Comparison of ENCODE assay signal across 10 cellular contexts in genomic region chr17:549197-550040, GRCh38.
A peak's percentile ranks its signal among the peaks of the same experiment; 100 is the strongest.
DNase-seq lines count a peak whose midpoint lies in the region; ATAC-seq, FAIRE-seq and TF ChIP-seq lines count a peak whose summit lies in the region.
"Had no signal": no experiment of that assay in that cellular context is flagged by ENCODE, and none has a peak within 500 bp of the region (broad histone marks: within the 10 kb centered on the region; RNA-seq: fewer than 3 reads in every experiment).

No MANE protein-coding gene starts in this region.

- H3K9ac ChIP-seq in IMR-90 (ENCODE audit: low read depth, low read length) = peak overlapping the region; percentile 26

- H2BK5ac ChIP-seq in IMR-90 (ENCODE audit: low read depth, low read length, poor library complexity, severe bottlenecking) = peak overlapping the region; percentile 74

- peak overlapping the region; percentile 61; the same call in 1 of the 2 replicates for H4K5ac ChIP-seq in IMR-90 (ENCODE audit: low read depth, low read length)

- ATAC-seq in IMR-90 (ENCODE audit: low read depth) (peak; percentile 94), pancreas (no peak), GM18907 (IDR thresholded peaks at IDR 0.05; ENCODE audit: unreplicated experiment) (no peak), HG02840 (IDR thresholded peaks at IDR 0.05; ENCODE audit: low FRiP score, unreplicated experiment) (no peak)

- peaks cover 14% of the 10 kb centered on the region for H3K4me1 ChIP-seq in IMR-90 (ENCODE audit: control insufficient read depth, insufficient read depth, low read length)
- peaks cover 0 to 5% of the 10 kb centered on the region in 2 donors for H3K4me1 ChIP-seq in muscle layer of duodenum (ENCODE audit: control insufficient read depth in 1 of 2, insufficient read depth in 2 of 2, low read length in 2 of 2)
- no peaks in the 10 kb centered on the region for H3K4me1 ChIP-seq in pancreas

- peak overlapping the region; percentile 69 for H2BK20ac ChIP-seq in IMR-90 (ENCODE audit: low read depth, low read length)

- CTCF ChIA-PET in IMR-90 (lab: Yijun Ruan, JAX) = interaction anchor here (0.9 to 1.0 kb wide), 2 partner anchors 137 to 151 kb away, joined by 3 read pairs; no protein-coding TSS in a partner anchor

- peaks cover 13% of the 10 kb centered on the region for H3K36me3 ChIP-seq in IMR-90 (ENCODE audit: control insufficient read depth, insufficient read depth, low read length)
- H3K36me3 ChIP-seq in muscle layer of duodenum (ENCODE audit: control insufficient read depth in 1 of 2, insufficient read depth in 2 of 2, low read length in 2 of 2) = peaks cover 13 to 30% of the 10 kb centered on the region in 2 donors
- peaks cover 0 to 15% (median 0%) of the 10 kb centered on the region in 3 donors for H3K36me3 ChIP-seq in pancreas

- H3K9me1 ChIP-seq in IMR-90 (ENCODE audit: insufficient read depth, low read length) = peaks cover 15% of the 10 kb centered on the region

- H3K9me3 ChIP-seq in IMR-90 (ENCODE audit: control insufficient read depth, insufficient read depth, low read length) (no peaks in the 10 kb centered on the region), muscle layer of duodenum (ENCODE audit: control insufficient read depth in 1 of 2, low read length in 2 of 2) (no peaks in the 10 kb centered on the region), pancreas (no peaks in the 10 kb centered on the region)

- H2BK15ac ChIP-seq in IMR-90 (ENCODE audit: low read depth, low read length) = peak overlapping the region; percentile 70; the same call in 1 of the 3 replicates

- peak overlapping the region; percentile 73 for H3K4ac ChIP-seq in IMR-90 (ENCODE audit: low read depth, low read length)

- peak overlapping the region; percentile 95 for H2AK5ac ChIP-seq in IMR-90 (ENCODE audit: low read depth, low read length)

- peak overlapping the region; percentile 47 for H3K14ac ChIP-seq in IMR-90 (replicated peaks; ENCODE audit: low read depth, low read length)

- H2BK120ac ChIP-seq in IMR-90 (ENCODE audit: low read depth, low read length) = peak overlapping the region; percentile 42

- intact Hi-C loops in IMR-90 (cut with micrococcal nuclease) (loop anchor here (5.0 kb wide), 1 partner anchor 143 kb away; no protein-coding TSS in a partner anchor), pancreas (cut with DNase I) (no loop called here)

- H3K27ac ChIP-seq in IMR-90 (ENCODE audit: insufficient read depth, low read length) (peak overlapping the region; percentile 82), muscle layer of duodenum (ENCODE audit: low read length) (peak overlapping the region; percentile 23), pancreas (no peak overlapping the region)
- H3K27ac ChIP-seq: WERI-Rb-1 had no signal

- TF ChIP-seq CTCF in AG09309 (IDR thresholded peaks at IDR 0.05; ENCODE audit: control insufficient read depth, insufficient read depth, low read depth, low read length, missing control alignments) = no peak
- TF ChIP-seq CTCF in IMR-90 (conservative IDR thresholded peaks at IDR 0.05; ENCODE audit: low read depth, low read length) = no peak
- TF ChIP-seq CTCF in pancreas (IDR thresholded peaks at IDR 0.05) = no peak

- peak overlapping the region in 1 of 2 experiments; percentile 78; a peak in 2 of 4 replicates for H4K8ac ChIP-seq in IMR-90 (ENCODE audit: low read depth in 2 of 2, low read length in 2 of 2)

- H3K56ac ChIP-seq in IMR-90 (ENCODE audit: extremely low read depth, insufficient read depth, low read length) = peak overlapping the region; percentile 57

- H3K79me1 ChIP-seq in IMR-90 (ENCODE audit: low read depth in 1 of 2, low read length in 2 of 2) = peaks cover 8 to 16% of the 10 kb centered on the region in 2 experiments; a peak in 2 of 4 replicates

- no peak for DNase-seq in AG09309 (ENCODE audit: low read depth)
- DNase-seq in IMR-90 = peak; percentile 83
- peak; percentile 62 to 72 for DNase-seq in cerebellar nuclear complex (lab: John Stamatoyannopoulos, UW)
- DNase-seq in pancreas = no peak
- no peak for DNase-seq in midbrain (lab: John Stamatoyannopoulos, UW)
- DNase-seq: WERI-Rb-1 had no signal

- H4K91ac ChIP-seq in IMR-90 (ENCODE audit: insufficient read depth, low read depth, low read length) = peak overlapping the region; percentile 53; the same call in 1 of the 2 replicates

- H3K23ac ChIP-seq in IMR-90 (ENCODE audit: low read depth, low read length) = peak overlapping the region; percentile 14; the same call in 1 of the 2 replicates

- H3K4me3 ChIP-seq in AG09309 (ENCODE audit: control insufficient read depth, low read depth, low read length) = peak overlapping the region; percentile 11
- peak overlapping the region; percentile 17; the same call in 1 of the 2 replicates for H3K4me3 ChIP-seq in IMR-90 (ENCODE audit: insufficient read depth, low read depth, low read length)
- no peak overlapping the region for H3K4me3 ChIP-seq in muscle layer of duodenum (ENCODE audit: low read depth in 1 of 2, low read length in 2 of 2)
- no peak overlapping the region for H3K4me3 ChIP-seq in pancreas
- H3K4me3 ChIP-seq: dorsolateral prefrontal cortex had no signal

- peak overlapping the region; percentile 69 for H2AFZ ChIP-seq in IMR-90 (replicated peaks; ENCODE audit: low read length, poor library complexity)

- peak overlapping the region; percentile 85 for H2AK9ac ChIP-seq in IMR-90 (replicated peaks; ENCODE audit: low read depth, low read length, poor library complexity)

- 0% methylated on average over 3 of the region's 15 CpGs; no CpG with 5 or more reads in 1 of the 2 experiments for WGBS in IMR-90 (ENCODE audit: extremely low coverage in 2 of 2, insufficient read length in 1 of 2), 2 experiments
- WGBS in pancreas, 2 donors = 82 to 89% methylated on average over 15 of the region's 15 CpGs

- peaks cover 9% of the 10 kb centered on the region for H4K20me1 ChIP-seq in IMR-90 (ENCODE audit: insufficient read depth, low read length)

- in situ Hi-C loops in IMR-90 (cut with MboI; ENCODE audit: low sequenced_read_pairs) = no loop called here

- POLR2A ChIA-PET in IMR-90 (lab: Charles Lee; ENCODE audit: unreplicated experiment) = no interaction called here

- dilution Hi-C loops in IMR-90 (cut with HindIII; ENCODE audit: low sequenced_read_pairs, unreplicated experiment) = no loop called here

- TF ChIP-seq POLR2A in IMR-90 (IDR thresholded peaks at IDR 0.05; ENCODE audit: low read depth, low read length) = 0 out of 2 replicates have a peak, but pooled peaks have one; percentile 41

- H3K4me2 ChIP-seq in IMR-90 (ENCODE audit: low read depth, low read length) = peak overlapping the region; percentile 55

- FAIRE-seq in pancreas (lab: Jason Lieb, UNC) = no peak

- no peak for TF ChIP-seq RAD21 in IMR-90 (IDR thresholded peaks at IDR 0.05; ENCODE audit: low read length)

- H3K27me3 ChIP-seq in IMR-90 (ENCODE audit: control insufficient read depth, insufficient read depth, low read length) (no peaks in the 10 kb centered on the region), muscle layer of duodenum (ENCODE audit: low read depth, low read length) (no peaks in the 10 kb centered on the region), pancreas (no peaks in the 10 kb centered on the region)
- H3K27me3 ChIP-seq: dorsolateral prefrontal cortex had no signal

- no TSS peak for BruUV-seq in IMR-90 (replicated peaks; lab: Mats Ljungman, UMichigan)

- peak overlapping the region; percentile 73 for H3K18ac ChIP-seq in IMR-90 (ENCODE audit: low read depth, low read length)

TF ChIP-seq in IMR-90, 13 proteins besides CTCF, POLR2A, EP300 and RAD21:
- TF ChIP-seq MAFK (IDR thresholded peaks at IDR 0.05; ENCODE audit: low read depth, low read length) = peak; percentile 78
- TF ChIP-seq, protein P1, sequence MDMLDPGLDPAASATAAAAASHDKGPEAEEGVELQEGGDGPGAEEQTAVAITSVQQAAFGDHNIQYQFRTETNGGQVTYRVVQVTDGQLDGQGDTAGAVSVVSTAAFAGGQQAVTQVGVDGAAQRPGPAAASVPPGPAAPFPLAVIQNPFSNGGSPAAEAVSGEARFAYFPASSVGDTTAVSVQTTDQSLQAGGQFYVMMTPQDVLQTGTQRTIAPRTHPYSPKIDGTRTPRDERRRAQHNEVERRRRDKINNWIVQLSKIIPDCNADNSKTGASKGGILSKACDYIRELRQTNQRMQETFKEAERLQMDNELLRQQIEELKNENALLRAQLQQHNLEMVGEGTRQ (IDR thresholded peaks at IDR 0.05; ENCODE audit: low read depth, low read length) = peak; percentile 47; the same call in 1 of the 2 replicates
- TF ChIP-seq MAZ (IDR thresholded peaks at IDR 0.05; ENCODE audit: borderline replicate concordance, low read depth, low read length) = no peak
- peak; percentile 93 for TF ChIP-seq BHLHE40 (IDR thresholded peaks at IDR 0.05; ENCODE audit: low read depth, low read length)

Comparison
In these comparisons a context has a peak if more than half of its experiments do, and no peak if none do; other contexts are left out.
1. DNase-seq: peak in IMR-90 (single experiment) and cerebellar nuclear complex (2 of 2); none in AG09309 (single experiment), pancreas (0 of 6) and midbrain (single experiment).
2. H3K4me3 ChIP-seq: peak in AG09309 (single experiment) and IMR-90 (single experiment); none in muscle layer of duodenum (0 of 2) and pancreas (0 of 4).
3. H3K27ac ChIP-seq: peak in IMR-90 (single experiment) and muscle layer of duodenum (single experiment); none in pancreas (0 of 4).